Comparison of ENCODE assay signal across 18 cellular contexts in genomic region chr20:19695081-19695480, GRCh38.
DNase-seq lines count a peak whose midpoint lies in the region; ATAC-seq, FAIRE-seq and TF ChIP-seq lines count a peak whose summit lies in the region.
"Had no signal": no experiment of that assay in that cellular context is flagged by ENCODE, and none has a peak within 500 bp of the region (broad histone marks: within the 10 kb centered on the region; RNA-seq: fewer than 3 reads in every experiment).

No MANE protein-coding gene starts in this region.

- DNase-seq in GM03348 (ENCODE audit: low spot score) (peak; percentile 13), NOMO-1 (lab: John Stamatoyannopoulos, UW; ENCODE audit: unreplicated experiment in 2 of 2) (peak; percentile 31 to 35), type B pancreatic cell (ENCODE audit: extremely low spot score, unreplicated experiment) (no peak), HFFc6 (no peak), H54 (ENCODE audit: insufficient read length, low spot score) (no peak)
- DNase-seq: DND-41, GDM1, NCI-H1048, NCI-H1436 treated with DMSO at 0.1 percent for 48 hours, NCI-H2029 treated with DMSO at 0.1 percent for 48 hours, NCI-H748 treated with DMSO at 0.1 percent for 48 hours, PC-9, T-cell had no signal

- no peaks in the 10 kb centered on the region for H3K27me3 Mint-ChIP-seq in dendritic cell treated with granulocyte-macrophage colony-stimulating factor and Interleukin-4, amounts not matched to agents 40 ng/mL and 50 ng/mL, for 4 days
- H3K27me3 Mint-ChIP-seq in type B pancreatic cell (no peaks in the 10 kb centered on the region), HFFc6 (ENCODE audit: insufficient read depth) (peaks cover 3% of the 10 kb centered on the region; the same call in 1 of the 2 replicates)

- intact Hi-C loops in dendritic cell treated with granulocyte-macrophage colony-stimulating factor and Interleukin-4, amounts not matched to agents 40 ng/mL and 50 ng/mL, for 4 days (cut with micrococcal nuclease), result no loop called here

- H3K9me3 Mint-ChIP-seq in dendritic cell treated with granulocyte-macrophage colony-stimulating factor and Interleukin-4, amounts not matched to agents 40 ng/mL and 50 ng/mL, for 4 days, result no peaks in the 10 kb centered on the region
- H3K9me3 Mint-ChIP-seq in type B pancreatic cell (peaks cover 9% of the 10 kb centered on the region), HFFc6 (peaks cover 5% of the 10 kb centered on the region)
- H3K9me3 Mint-ChIP-seq: IgD-negative memory B cell, T-cell had no signal

- peaks cover 65% of the 10 kb centered on the region for H3K4me1 Mint-ChIP-seq in dendritic cell treated with granulocyte-macrophage colony-stimulating factor and Interleukin-4, amounts not matched to agents 40 ng/mL and 50 ng/mL, for 4 days (ENCODE audit: low read depth)
- H3K4me1 Mint-ChIP-seq in type B pancreatic cell (ENCODE audit: unreplicated experiment), result peaks cover 27% of the 10 kb centered on the region
- H3K4me1 Mint-ChIP-seq in HFFc6 (ENCODE audit: low read depth), result peaks cover 60% of the 10 kb centered on the region

- H3K4me3 Mint-ChIP-seq in dendritic cell treated with granulocyte-macrophage colony-stimulating factor and Interleukin-4, amounts not matched to agents 40 ng/mL and 50 ng/mL, for 4 days, result no peak overlapping the region
- H3K4me3 Mint-ChIP-seq in type B pancreatic cell (no peak overlapping the region), HFFc6 (no peak overlapping the region)
- H3K4me3 Mint-ChIP-seq: T-cell had no signal

- TF ChIP-seq POLR2A in H54 (IDR thresholded peaks at IDR 0.05; ENCODE audit: low read depth, low read length), result no peak

- TF ChIP-seq CTCF in type B pancreatic cell (conservative IDR thresholded peaks at IDR 0.05) (no peak), HFFc6 (IDR thresholded peaks at IDR 0.05) (no peak)

- FAIRE-seq in H54 (lab: Jason Lieb, UNC), result no peak
- FAIRE-seq: GM12891, H1 had no signal

- no peaks in the 10 kb centered on the region for H3K36me3 Mint-ChIP-seq in dendritic cell treated with granulocyte-macrophage colony-stimulating factor and Interleukin-4, amounts not matched to agents 40 ng/mL and 50 ng/mL, for 4 days (ENCODE audit: low read depth)
- peaks cover 21% of the 10 kb centered on the region for H3K36me3 Mint-ChIP-seq in type B pancreatic cell
- H3K36me3 Mint-ChIP-seq in HFFc6 (ENCODE audit: low read depth), result peaks cover 5% of the 10 kb centered on the region
- H3K36me3 Mint-ChIP-seq: IgD-negative memory B cell, T-cell had no signal

- peak overlapping the region; percentile 73 for H3K27ac Mint-ChIP-seq in dendritic cell treated with granulocyte-macrophage colony-stimulating factor and Interleukin-4, amounts not matched to agents 40 ng/mL and 50 ng/mL, for 4 days
- H3K27ac Mint-ChIP-seq in type B pancreatic cell, result peak overlapping the region; percentile 6
- H3K27ac Mint-ChIP-seq in HFFc6, result no peak overlapping the region
- H3K27ac Mint-ChIP-seq: IgD-negative memory B cell, T-cell had no signal

- no peak for ATAC-seq in HG03159 (IDR thresholded peaks at IDR 0.05; ENCODE audit: unreplicated experiment)
- ATAC-seq: T-cell had no signal

Comparison
In these comparisons a context has a peak if more than half of its experiments do, and no peak if none do; other contexts are left out.
1. DNase-seq: peak in GM03348 (single experiment) and NOMO-1 (2 of 2); none in type B pancreatic cell (single experiment), HFFc6 (single experiment) and H54 (single experiment).